21 cellular contexts compared by ENCODE assay signal in the genomic region with DNA sequence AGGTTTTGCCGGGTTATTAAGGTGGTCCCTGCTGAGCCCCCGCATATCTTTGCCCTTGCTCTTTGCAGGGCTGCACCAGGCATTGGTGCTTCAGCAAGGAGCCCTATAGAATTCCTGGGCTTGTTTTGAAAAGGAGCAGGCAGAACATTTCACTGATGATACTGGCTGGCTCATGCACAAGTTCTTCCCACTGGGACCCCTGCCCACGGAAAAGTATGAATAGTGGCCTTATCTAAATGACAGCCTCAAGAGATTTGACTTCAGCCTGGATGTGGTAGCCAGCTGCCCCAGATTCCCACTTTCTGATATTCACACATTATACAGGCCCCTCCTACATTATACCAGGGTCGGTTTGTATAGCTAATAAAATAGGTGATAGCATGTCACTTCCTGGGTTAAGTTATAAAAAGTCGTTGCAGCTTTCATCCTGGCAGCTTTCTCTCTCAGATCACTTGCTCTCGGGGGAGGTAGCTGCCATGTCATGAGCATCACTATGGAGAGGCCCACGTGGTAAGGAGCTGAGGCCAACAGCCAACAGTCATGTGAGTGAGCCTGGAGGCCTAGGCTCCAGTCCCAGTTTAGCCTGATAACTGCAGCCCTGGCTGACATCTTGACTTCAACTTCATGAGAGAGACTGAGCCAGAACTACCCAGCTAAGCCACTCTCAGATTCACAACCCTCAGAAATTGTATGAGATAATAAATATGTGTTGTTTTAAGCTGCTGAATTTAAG. TPM values are rescaled to one million over a fixed set of nuclear protein-coding genes. Genes with fewer than 3 reads are reported as not detected.
DNase-seq lines count a peak whose midpoint lies in the region; ATAC-seq and TF ChIP-seq lines count a peak whose summit lies in the region.
"Had no signal": no experiment of that assay in that cellular context is flagged by ENCODE, and none has a peak within 500 bp of the region (broad histone marks: within the 10 kb centered on the region; RNA-seq: fewer than 3 reads in every experiment).

No MANE protein-coding gene starts in this region.

- ATAC-seq in naive thymus-derived CD8-positive, alpha-beta T cell = no peak
- ATAC-seq: GM12878, pancreas, WTC11 had no signal

- no peak overlapping the region for H3K27ac Mint-ChIP-seq in naive thymus-derived CD8-positive, alpha-beta T cell
- H3K27ac Mint-ChIP-seq: activated naive CD8-positive, alpha-beta T cell treated with anti-CD3 and anti-CD28 coated beads, Interleukin-2, amount 10 ng/mL, durations not matched to agents 7 days and 5 days; WTC11 had no signal

- no peaks in the 10 kb centered on the region for H3K36me3 ChIP-seq in testis (ENCODE audit: low read depth, missing control alignments)
- no peaks in the 10 kb centered on the region for H3K36me3 ChIP-seq in effector memory CD4-positive, alpha-beta T cell (ENCODE audit: control insufficient read depth, insufficient read depth, low read length)
- H3K36me3 ChIP-seq: BLaER1 treated with 17β-estradiol and CSF1 and Interleukin-3, amounts not matched to agents 10 nM and 100 nM; pancreas had no signal

- peaks cover 15 to 47% (median 37%) of the 10 kb centered on the region in 5 donors for H3K27me3 Mint-ChIP-seq in naive thymus-derived CD8-positive, alpha-beta T cell

- no peaks in the 10 kb centered on the region for H3K9me3 Mint-ChIP-seq in naive thymus-derived CD8-positive, alpha-beta T cell
- H3K9me3 Mint-ChIP-seq: activated naive CD8-positive, alpha-beta T cell treated with anti-CD3 and anti-CD28 coated beads, Interleukin-2, amount 10 ng/mL, durations not matched to agents 7 days and 5 days; WTC11 had no signal

- no peak for TF ChIP-seq POLR2A in testis (IDR thresholded peaks at IDR 0.05)

- no peaks in the 10 kb centered on the region for H3K4me1 ChIP-seq in testis
- H3K4me1 ChIP-seq in effector memory CD4-positive, alpha-beta T cell (ENCODE audit: control insufficient read depth, insufficient read depth, low read length, poor library complexity, severe bottlenecking) = no peaks in the 10 kb centered on the region
- H3K4me1 ChIP-seq: pancreas had no signal

- POLR2A ChIA-PET in naive thymus-derived CD8-positive, alpha-beta T cell (lab: Charles Lee) = no interaction called here

- H3K4me3 Mint-ChIP-seq in naive thymus-derived CD8-positive, alpha-beta T cell = no peak overlapping the region
- H3K4me3 Mint-ChIP-seq: activated naive CD8-positive, alpha-beta T cell treated with anti-CD3 and anti-CD28 coated beads, Interleukin-2, amount 10 ng/mL, durations not matched to agents 7 days and 5 days; WTC11 had no signal

- intact Hi-C loops in testis (cut with DNase I; ENCODE audit: low total_unique reads) = loop anchor here (10.0 kb wide), 1 partner anchor 132 kb away; no protein-coding TSS in a partner anchor

- 52 to 55% methylated on average over 6 to 7 of the region's 7 CpGs for WGBS in testis, 2 donors

- no peaks in the 10 kb centered on the region for H3K36me3 Mint-ChIP-seq in naive thymus-derived CD8-positive, alpha-beta T cell
- H3K36me3 Mint-ChIP-seq: activated naive CD8-positive, alpha-beta T cell treated with anti-CD3 and anti-CD28 coated beads, Interleukin-2, amount 10 ng/mL, durations not matched to agents 7 days and 5 days; WTC11 had no signal

- H3K27ac ChIP-seq in testis = no peak overlapping the region
- no peak overlapping the region for H3K27ac ChIP-seq in effector memory CD4-positive, alpha-beta T cell (ENCODE audit: insufficient read depth, low read length, poor library complexity, severe bottlenecking)
- H3K27ac ChIP-seq: BLaER1 treated with 17β-estradiol and CSF1 and Interleukin-3, amounts not matched to agents 10 nM and 100 nM; pancreas had no signal

- peaks cover 0 to 6% (median 4%) of the 10 kb centered on the region in 4 donors for H3K4me1 Mint-ChIP-seq in naive thymus-derived CD8-positive, alpha-beta T cell

- peak; percentile 34 for DNase-seq in NCI-H446 treated with DMSO at 0.1 percent for 48 hours (lab: John Stamatoyannopoulos, UW)
- DNase-seq in fibroblast of peridontal ligament (ENCODE audit: extremely low read depth) = peak; percentile 4
- DNase-seq in inferior parietal cortex (ENCODE audit: extremely low spot score) = peak; percentile 71
- peak; percentile 22 for DNase-seq in testis
- DNase-seq in effector memory CD4-positive, alpha-beta T cell = no peak
- DNase-seq in 8988T = no peak
- DNase-seq in naive thymus-derived CD8-positive, alpha-beta T cell = no peak
- DNase-seq: activated naive CD8-positive, alpha-beta T cell treated with anti-CD3 and anti-CD28 coated beads, Interleukin-2, amount 10 ng/mL, durations not matched to agents 7 days and 5 days; effector CD8-positive, alpha-beta T cell; GDM1; H7; NCI-H1436; NK-92 treated with Interleukin-12 subunit alpha and Interleukin-12 subunit beta, amount 100 ng/mL, for 24 hours; pancreas; stimulated activated CD4-positive, alpha-beta T cell treated with anti-CD3 and anti-CD28 coated beads, Interleukin-12 subunit alpha, Interleukin-12 subunit beta, amount 100 ng/mL, for 4 hours; T-helper 1 cell; trophoblast cell had no signal

- H3K27me3 ChIP-seq in testis = no peaks in the 10 kb centered on the region
- no peaks in the 10 kb centered on the region for H3K27me3 ChIP-seq in effector memory CD4-positive, alpha-beta T cell (replicated peaks; ENCODE audit: control insufficient read depth, insufficient read depth, low read length, poor library complexity, severe bottlenecking)
- H3K27me3 ChIP-seq: BLaER1 treated with 17β-estradiol and CSF1 and Interleukin-3, amounts not matched to agents 10 nM and 100 nM; pancreas had no signal

- no peaks in the 10 kb centered on the region for H3K9me3 ChIP-seq in testis
- H3K9me3 ChIP-seq in effector memory CD4-positive, alpha-beta T cell (ENCODE audit: control insufficient read depth, low read length) = no peaks in the 10 kb centered on the region
- H3K9me3 ChIP-seq: BLaER1 treated with 17β-estradiol and CSF1 and Interleukin-3, amounts not matched to agents 10 nM and 100 nM; pancreas had no signal

- no peak overlapping the region for H3K4me3 ChIP-seq in testis
- H3K4me3 ChIP-seq in effector memory CD4-positive, alpha-beta T cell (ENCODE audit: insufficient read depth, low read depth, low read length, poor library complexity, severe bottlenecking) = no peak overlapping the region
- H3K4me3 ChIP-seq: BLaER1 treated with 17β-estradiol and CSF1 and Interleukin-3, amounts not matched to agents 10 nM and 100 nM; GM12878; pancreas had no signal

- TF ChIP-seq CTCF in testis (IDR thresholded peaks at IDR 0.05) = no peak

RNA-seq across cellular contexts. Expression of a gene that starts 16.8 kb away (rescaled TPM):
- 10 to 100 TPM in 1 of 2 donors, 1 to 10 TPM in 1; 7.5 to 12.2 TPM for total RNA-seq in testis
- polyA plus RNA-seq in testis (ENCODE audit: insufficient read depth, low read depth, low replicate concordance) = 11.5 TPM
- not detected for total RNA-seq in naive thymus-derived CD8-positive, alpha-beta T cell
- not detected for polyA plus RNA-seq in naive thymus-derived CD8-positive, alpha-beta T cell
- total RNA-seq: activated naive CD8-positive, alpha-beta T cell treated with anti-CD3 and anti-CD28 coated beads, Interleukin-2, amount 10 ng/mL, durations not matched to agents 7 days and 5 days; HT-29 had no signal
- polyA plus RNA-seq: GM12878 had no signal

Comparison
In these comparisons a context has a peak if more than half of its experiments do, and no peak if none do; other contexts are left out.
1. DNase-seq: peak in NCI-H446 treated with DMSO at 0.1 percent for 48 hours (single experiment), fibroblast of peridontal ligament (single experiment), inferior parietal cortex (single experiment) and testis (single experiment); none in effector memory CD4-positive, alpha-beta T cell (0 of 3), 8988T (single experiment) and naive thymus-derived CD8-positive, alpha-beta T cell (0 of 10).
2. RNA of a gene that starts 16.8 kb away (total RNA-seq): 7.5 to 12.2 TPM in testis; not detected in naive thymus-derived CD8-positive, alpha-beta T cell; every median in the first group is over 4 times any median in the second.